In the genomic region with DNA sequence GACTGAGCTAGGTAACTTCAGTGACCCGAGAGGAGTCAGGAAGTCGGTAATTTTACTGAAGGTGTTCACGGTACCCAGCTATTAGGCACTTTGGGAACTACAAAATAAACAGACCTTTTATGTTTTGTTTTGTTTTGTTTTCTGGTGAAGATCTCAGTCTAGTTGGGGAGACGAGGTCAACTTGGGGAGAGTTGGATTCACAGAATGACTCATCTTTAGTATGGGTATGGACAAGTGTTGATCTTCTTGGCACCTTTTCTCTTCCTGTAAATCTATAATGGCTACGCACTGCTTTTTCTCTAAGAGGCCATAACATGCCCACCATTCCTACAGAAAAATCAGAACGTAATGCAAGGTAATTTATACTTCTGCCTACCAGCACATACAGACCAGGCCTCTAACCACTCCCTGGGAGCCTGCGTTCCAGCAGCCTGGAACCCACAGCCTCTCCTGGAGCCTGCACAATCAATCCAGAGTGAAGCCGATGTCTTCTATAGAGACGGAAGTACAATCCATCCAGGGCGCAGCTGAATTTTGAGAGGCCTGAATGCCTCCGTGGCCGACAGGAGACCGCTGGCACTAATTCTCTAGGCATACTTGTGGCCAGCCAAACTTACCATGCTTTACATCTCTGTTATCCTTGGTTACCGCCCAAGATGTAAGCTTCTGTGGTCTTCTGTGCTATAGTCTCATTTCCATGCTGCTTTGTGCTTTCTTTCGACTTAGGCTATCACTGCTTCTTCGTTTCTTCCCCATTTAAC, we compare ENCODE assay signal across 8 cellular contexts. TPM values are rescaled to one million over a fixed set of nuclear protein-coding genes. Genes with fewer than 3 reads are reported as not detected.
DNase-seq lines count a peak whose midpoint lies in the region; ATAC-seq and TF ChIP-seq lines count a peak whose summit lies in the region.

No MANE protein-coding gene starts in this region.

- H3K4me1 ChIP-seq in fibroblast of lung (ENCODE audit: control insufficient read depth, extremely low read depth, insufficient read depth, low read length) = peaks cover 5% of the 10 kb centered on the region

- H3K27me3 Mint-ChIP-seq in activated CD4-positive, alpha-beta T cell treated with anti-CD3 and anti-CD28 coated beads, Interleukin-2, amount 10 ng/mL, durations not matched to agents 7 days and 5 days = no peaks in the 10 kb centered on the region

- peak overlapping the region; percentile 99 for H3K27ac Mint-ChIP-seq in activated CD4-positive, alpha-beta T cell treated with anti-CD3 and anti-CD28 coated beads, Interleukin-2, amount 10 ng/mL, durations not matched to agents 7 days and 5 days

- CTCF ChIA-PET in activated CD4-positive, alpha-beta T cell treated with anti-CD3 and anti-CD28 coated beads, Interleukin-2, amount 10 ng/mL, durations not matched to agents 7 days and 5 days (lab: Charles Lee) = interaction anchor here (0.5 to 1.0 kb wide), 2 partner anchors 34 to 232 kb away, joined by 3 read pairs; no protein-coding TSS in a partner anchor

- DNase-seq in CD1c-positive myeloid dendritic cell (ENCODE audit: extremely low spot score) (peak; percentile 34), HT-29 (ENCODE audit: low spot score) (peak; percentile 56), fibroblast of lung (ENCODE audit: low read depth in 2 of 2) (peak; percentile 32 to 84), mucosa of gallbladder (ENCODE audit: low spot score) (no peak), medulla oblongata (ENCODE audit: extremely low spot score) (no peak)
- peak; percentile 9 for DNase-seq in activated CD4-positive, alpha-beta T cell treated with anti-CD3 and anti-CD28 coated beads, Interleukin-2, amount 10 ng/mL, durations not matched to agents 7 days and 5 days

- H3K4me1 Mint-ChIP-seq in activated CD4-positive, alpha-beta T cell treated with anti-CD3 and anti-CD28 coated beads, Interleukin-2, amount 10 ng/mL, durations not matched to agents 7 days and 5 days = peaks cover 54% of the 10 kb centered on the region

- peaks cover 55% of the 10 kb centered on the region for H3K79me2 ChIP-seq in fibroblast of lung (ENCODE audit: control insufficient read depth, insufficient read depth, low read length)
- peaks cover 56% of the 10 kb centered on the region for H3K79me2 ChIP-seq in neural cell (replicated peaks; ENCODE audit: insufficient read depth, low read length)

- H3K9ac ChIP-seq in fibroblast of lung (ENCODE audit: insufficient read depth, low read length) = peak overlapping the region; percentile 86
- H3K9ac ChIP-seq in neural cell (ENCODE audit: low read length) = peak overlapping the region; percentile 94

- H3K9me3 Mint-ChIP-seq in activated CD4-positive, alpha-beta T cell treated with anti-CD3 and anti-CD28 coated beads, Interleukin-2, amount 10 ng/mL, durations not matched to agents 7 days and 5 days = no peaks in the 10 kb centered on the region

- no peaks in the 10 kb centered on the region for H3K9me3 ChIP-seq in fibroblast of lung (ENCODE audit: control insufficient read depth, insufficient read depth, low read depth, low read length)
- no peaks in the 10 kb centered on the region for H3K9me3 ChIP-seq in neural cell (ENCODE audit: low read length)

- POLR2A ChIA-PET in activated CD4-positive, alpha-beta T cell treated with anti-CD3 and anti-CD28 coated beads, Interleukin-2, amount 10 ng/mL, durations not matched to agents 7 days and 5 days (lab: Charles Lee) = no interaction called here

- no peaks in the 10 kb centered on the region for H4K20me1 ChIP-seq in fibroblast of lung (ENCODE audit: control insufficient read depth, extremely low read depth, insufficient read depth, low read length)
- H4K20me1 ChIP-seq in neural cell (ENCODE audit: insufficient read depth) = no peaks in the 10 kb centered on the region

- no peak for TF ChIP-seq EP300 in neural cell (conservative IDR thresholded peaks at IDR 0.05; ENCODE audit: poor library complexity, severe bottlenecking)

- TF ChIP-seq RAD21 in neural cell (conservative IDR thresholded peaks at IDR 0.05) = no peak

- H3K4me3 ChIP-seq in fibroblast of lung (replicated peaks in 1 of 4; ENCODE audit: control extremely low read depth in 1 of 4, insufficient read depth in 1 of 4, low read depth in 3 of 4, low read length in 4 of 4) = peak overlapping the region; percentile 86 to 98 (median 94)
- H3K4me3 ChIP-seq in neural cell (ENCODE audit: low read length) = peak overlapping the region; percentile 92

- no peaks in the 10 kb centered on the region for H3K36me3 ChIP-seq in fibroblast of lung (ENCODE audit: control insufficient read depth, insufficient read depth, low read length)
- H3K36me3 ChIP-seq in neural cell (ENCODE audit: insufficient read depth, low read length) = no peaks in the 10 kb centered on the region

- peak overlapping the region; percentile 94 for H2AFZ ChIP-seq in fibroblast of lung (ENCODE audit: low read length)
- peak overlapping the region; percentile 100 for H2AFZ ChIP-seq in neural cell (ENCODE audit: low read depth, low read length)

- ATAC-seq in GM19023 (IDR thresholded peaks at IDR 0.05; ENCODE audit: unreplicated experiment) = peak; percentile 16

- TF ChIP-seq CTCF in fibroblast of lung (conservative IDR thresholded peaks at IDR 0.05 in 1 of 2, IDR thresholded peaks at IDR 0.05 in 1 of 2; ENCODE audit: low read depth in 1 of 2, low read length in 2 of 2) (no peak), neural cell (IDR thresholded peaks at IDR 0.05; ENCODE audit: poor library complexity, severe bottlenecking) (no peak)

- no peaks in the 10 kb centered on the region for H3F3A ChIP-seq in neural cell (ENCODE audit: insufficient read depth, low read length, poor library complexity, severe bottlenecking)

- H3K27ac ChIP-seq in fibroblast of lung (ENCODE audit: insufficient read depth, low read length) = peak overlapping the region; percentile 83
- H3K27ac ChIP-seq in neural cell (ENCODE audit: low read length) = peak overlapping the region; percentile 79

- no peaks in the 10 kb centered on the region for H3K9me2 ChIP-seq in neural cell (ENCODE audit: insufficient read depth, low read length)

- H3K4me2 ChIP-seq in fibroblast of lung (ENCODE audit: extremely low read depth, insufficient read depth, low read length) (peak overlapping the region; percentile 99), neural cell (ENCODE audit: low read length) (peak overlapping the region; percentile 86)

- H3K27me3 ChIP-seq in fibroblast of lung (ENCODE audit: control insufficient read depth, insufficient read depth, low read length) = no peaks in the 10 kb centered on the region
- no peaks in the 10 kb centered on the region for H3K27me3 ChIP-seq in neural cell (ENCODE audit: insufficient read depth, low read depth, low read length)

- H3K36me3 Mint-ChIP-seq in activated CD4-positive, alpha-beta T cell treated with anti-CD3 and anti-CD28 coated beads, Interleukin-2, amount 10 ng/mL, durations not matched to agents 7 days and 5 days (ENCODE audit: low read depth) = peaks cover 14% of the 10 kb centered on the region

- H3K4me3 Mint-ChIP-seq in activated CD4-positive, alpha-beta T cell treated with anti-CD3 and anti-CD28 coated beads, Interleukin-2, amount 10 ng/mL, durations not matched to agents 7 days and 5 days = peak overlapping the region; percentile 94

TF ChIP-seq in neural cell, 6 proteins besides CTCF, POLR2A, EP300 and RAD21 (continues in another document):
- TF ChIP-seq REST (IDR thresholded peaks at IDR 0.05; ENCODE audit: borderline replicate concordance) = no peak
- TF ChIP-seq POLR2AphosphoS5 (IDR thresholded peaks at IDR 0.05) = no peak
- TF ChIP-seq SMC3 (conservative IDR thresholded peaks at IDR 0.05; ENCODE audit: poor library complexity) = no peak
- TF ChIP-seq TAF1 (IDR thresholded peaks at IDR 0.05; ENCODE audit: low read depth) = no peak
- TF ChIP-seq MXI1 (conservative IDR thresholded peaks at IDR 0.05; ENCODE audit: poor library complexity, severe bottlenecking) = no peak

RNA-seq across cellular contexts. Expression of gene PPHLN1, which starts 0.7 kb away (rescaled TPM):
- total RNA-seq in HT-29 (2014; rRNA removed; shearing (Covaris generic)) = 45.1 and 47.3 TPM in 2 replicates
- total RNA-seq in activated CD4-positive, alpha-beta T cell treated with anti-CD3 and anti-CD28 coated beads, Interleukin-2, amount 10 ng/mL, durations not matched to agents 7 days and 5 days = 10 to 100 TPM; 83.5 to 84.0 TPM
- total RNA-seq in fibroblast of lung (43.1 and 47.6 TPM in 2 replicates), mucosa of gallbladder (40.1 TPM)
- polyA plus RNA-seq in fibroblast of lung (90.7 and 91.4 TPM in 2 replicates), neural cell (173 and 192 TPM in 2 replicates)
- 60.1 and 62.4 TPM in 2 replicates for polyA plus RNA-seq in fibroblast of lung (2012)
- polyA minus RNA-seq in fibroblast of lung (ENCODE audit: low replicate concordance) (5.0 and 8.3 TPM in 2 replicates), neural cell (123 and 151 TPM in 2 replicates)

RNA-seq across cellular contexts. Expression of gene ZCRB1, which starts 0.8 kb away (rescaled TPM):
- 12.7 and 23.1 TPM in 2 replicates for total RNA-seq in HT-29 (2014; rRNA removed; shearing (Covaris generic))
- 10 to 100 TPM; 43.4 to 52.7 TPM for total RNA-seq in activated CD4-positive, alpha-beta T cell treated with anti-CD3 and anti-CD28 coated beads, Interleukin-2, amount 10 ng/mL, durations not matched to agents 7 days and 5 days
- total RNA-seq in fibroblast of lung (31.2 and 32.1 TPM in 2 replicates), mucosa of gallbladder (43.7 TPM)
- polyA plus RNA-seq in fibroblast of lung (64.4 and 78.0 TPM in 2 replicates), neural cell (65.3 and 83.9 TPM in 2 replicates)
- 82.8 and 88.2 TPM in 2 replicates for polyA plus RNA-seq in fibroblast of lung (2012)
- polyA minus RNA-seq in fibroblast of lung (ENCODE audit: low replicate concordance) (2.7 and 13.7 TPM in 2 replicates), neural cell (18.5 and 25.6 TPM in 2 replicates)

Comparison
In these comparisons a context has a peak if more than half of its experiments do, and no peak if none do; other contexts are left out.
1. DNase-seq: peak in CD1c-positive myeloid dendritic cell (single experiment), HT-29 (single experiment), activated CD4-positive, alpha-beta T cell treated with anti-CD3 and anti-CD28 coated beads, Interleukin-2, amount 10 ng/mL, durations not matched to agents 7 days and 5 days (single experiment) and fibroblast of lung (2 of 2); none in mucosa of gallbladder (single experiment) and medulla oblongata (single experiment).